In the genomic region with DNA sequence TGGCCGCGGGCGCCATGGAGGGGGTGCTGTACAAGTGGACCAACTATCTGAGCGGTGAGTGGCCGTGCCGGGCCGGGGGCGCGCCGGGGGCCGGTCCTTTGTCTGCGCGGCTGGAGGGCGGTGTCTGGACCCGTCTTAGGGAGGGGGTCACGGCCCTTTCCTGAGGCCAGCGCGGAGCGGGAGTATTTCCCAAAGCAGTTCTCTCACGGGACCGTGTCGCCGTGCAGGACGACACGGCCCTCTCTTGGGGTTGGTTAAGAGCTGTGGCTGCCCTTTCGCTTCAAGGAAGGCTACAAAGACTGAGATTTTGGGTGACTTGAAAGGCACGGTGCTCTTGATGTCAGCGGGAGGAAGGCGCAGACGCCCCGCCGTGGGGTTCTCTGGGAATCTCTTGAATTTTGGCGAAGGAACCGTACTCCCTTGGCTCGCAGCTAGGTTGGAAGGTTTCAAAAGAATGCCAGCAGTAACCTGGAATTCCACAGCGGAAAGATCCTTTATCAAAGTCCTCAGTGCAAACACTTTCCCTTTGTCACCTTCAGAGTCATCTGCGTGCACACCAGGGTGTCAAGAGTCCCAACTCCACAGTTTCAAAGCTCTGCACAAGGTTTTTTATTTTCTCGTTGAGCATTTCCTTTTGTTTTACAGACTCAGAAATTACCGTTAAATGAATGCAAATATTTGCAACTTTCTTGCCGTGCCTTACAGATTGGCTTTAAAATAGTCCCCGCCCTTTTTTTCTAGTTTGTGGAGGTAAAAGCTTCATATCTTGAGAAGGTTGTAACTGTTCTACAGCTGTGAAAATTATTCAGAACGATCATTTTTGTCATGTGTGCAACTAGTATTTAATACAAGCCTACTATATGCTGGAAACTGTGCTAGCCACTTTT, we compare ENCODE assay signal across 8 cellular contexts. TPM values are rescaled to one million over a fixed set of nuclear protein-coding genes. Genes with fewer than 3 reads are reported as not detected.
DNase-seq lines count a peak whose midpoint lies in the region; FAIRE-seq and TF ChIP-seq lines count a peak whose summit lies in the region.

No MANE protein-coding gene starts in this region.

- peaks cover 0 to 13% of the 10 kb centered on the region in 2 donors for H3K36me3 ChIP-seq in neuronal stem cell (replicated peaks in 1 of 2; ENCODE audit: control insufficient read depth in 2 of 2, insufficient read depth in 2 of 2, low read length in 2 of 2)

- H2BK15ac ChIP-seq in neuronal stem cell (ENCODE audit: low read length), result peak overlapping the region; percentile 72

- peak overlapping the region; percentile 92 for H2AFZ ChIP-seq in neuronal stem cell (ENCODE audit: low read length)

- H3K27me3 ChIP-seq in neuronal stem cell (ENCODE audit: control insufficient read depth in 3 of 3, insufficient read depth in 3 of 3, low read depth in 1 of 3, low read length in 3 of 3), result no peaks in the 10 kb centered on the region

- peak overlapping the region; percentile 86 for H3K27ac ChIP-seq in neuronal stem cell (replicated peaks; ENCODE audit: low read length)

- H3K18ac ChIP-seq in neuronal stem cell (ENCODE audit: low read length), result peak overlapping the region; percentile 95

- H2BK120ac ChIP-seq in neuronal stem cell (ENCODE audit: low read depth, low read length), result no peak overlapping the region

- H2BK12ac ChIP-seq in neuronal stem cell (ENCODE audit: low read length), result no peak overlapping the region

- H3K4me3 ChIP-seq in foreskin fibroblast (ENCODE audit: low read depth in 1 of 2, low read length in 2 of 2) (peak overlapping the region; percentile 90 to 91), neuronal stem cell (ENCODE audit: low read length in 2 of 2) (peak overlapping the region; percentile 71 to 86)

- no peaks in the 10 kb centered on the region for H3K9me3 ChIP-seq in neuronal stem cell (replicated peaks in 1 of 2; ENCODE audit: control insufficient read depth in 2 of 2, insufficient read depth in 1 of 2, low read depth in 1 of 2, low read length in 2 of 2)

- H3K14ac ChIP-seq in neuronal stem cell (ENCODE audit: low read length), result peak overlapping the region; percentile 65

- no peak overlapping the region for H4K8ac ChIP-seq in neuronal stem cell (ENCODE audit: low read depth, low read length)

- H3K79me1 ChIP-seq in neuronal stem cell (ENCODE audit: low read depth, low read length), result peaks cover 9% of the 10 kb centered on the region

- no CpG with 5 or more reads among the region's 42 CpGs for WGBS in neuronal stem cell (ENCODE audit: extremely low coverage in 2 of 2, insufficient read length in 2 of 2, insufficient replicate concordance in 1 of 2), 2 donors

- peak overlapping the region; percentile 65 for H3K4me2 ChIP-seq in neuronal stem cell (ENCODE audit: insufficient read depth, low read length, poor library complexity, severe bottlenecking)

- no peak for FAIRE-seq in H54 (lab: Jason Lieb, UNC)

- H3K4ac ChIP-seq in neuronal stem cell (ENCODE audit: low read length), result no peak overlapping the region

- H2AK5ac ChIP-seq in neuronal stem cell (ENCODE audit: low read depth, low read length), result no peak overlapping the region

- DNase-seq in activated effector memory CD4-positive, alpha-beta T cell treated with Interleukin-2 at 50 U/mL for 16 hours, result peak; percentile 19
- no peak for DNase-seq in activated effector memory CD4-positive, alpha-beta T cell treated with anti-CD3 and anti-CD28 coated beads, Interleukin-2, amount 50 U/mL, for 16 hours
- DNase-seq in H54 (ENCODE audit: insufficient read length, low spot score) (peak; percentile 54), KG1 (lab: John Stamatoyannopoulos, UW) (peak; percentile 50), foreskin fibroblast (peak; percentile 32 to 67), neuronal stem cell (ENCODE audit: low spot score) (no peak), NCI-H1048 (lab: John Stamatoyannopoulos, UW) (no peak)
- DNase-seq in activated CD4-positive, alpha-beta T cell treated with anti-CD3 and anti-CD28 coated beads, Interleukin-2, amount 50 U/mL, for 4 hours, result peak; percentile 2 to 6

- no peak; the same call in 1 of the 2 replicates for TF ChIP-seq POLR2A in H54 (IDR thresholded peaks at IDR 0.05; ENCODE audit: low read depth, low read length)

- H4K91ac ChIP-seq in neuronal stem cell (ENCODE audit: low read depth, low read length, poor library complexity), result no peak overlapping the region

- H3K23ac ChIP-seq in neuronal stem cell (ENCODE audit: low read depth, low read length, poor library complexity), result peak overlapping the region; percentile 22

- no peak for TF ChIP-seq CTCF in foreskin fibroblast (IDR thresholded peaks at IDR 0.05; ENCODE audit: low read depth, low read length)

- H3K9ac ChIP-seq in neuronal stem cell (ENCODE audit: low read depth, low read length, poor library complexity), result peak overlapping the region; percentile 94

- peaks cover 11 to 13% of the 10 kb centered on the region in 2 donors for H3K4me1 ChIP-seq in neuronal stem cell (ENCODE audit: control insufficient read depth in 2 of 2, insufficient read depth in 1 of 2, low read depth in 1 of 2, low read length in 2 of 2)

- H2BK5ac ChIP-seq in neuronal stem cell (ENCODE audit: low read length), result peak overlapping the region; percentile 78

RNA-seq across cellular contexts. Expression of gene PLEKHA8, which starts 0.8 kb away (rescaled TPM):
- polyA plus RNA-seq in neuronal stem cell (2013, experiment 1 of 2), result 31.2 TPM
- 31.6 TPM for polyA plus RNA-seq in neuronal stem cell (2013, experiment 2 of 2)

RNA-seq across cellular contexts. Expression of gene FKBP14, which starts 2.5 kb away (rescaled TPM):
- polyA plus RNA-seq in neuronal stem cell (2013, experiment 1 of 2), result 5.4 TPM
- 4.9 TPM for polyA plus RNA-seq in neuronal stem cell (2013, experiment 2 of 2)

RNA-seq across cellular contexts. Expression of gene SCRN1, which starts 39.4 kb away (rescaled TPM):
- polyA plus RNA-seq in neuronal stem cell (2013, experiment 1 of 2), result 55.6 TPM
- 56.6 TPM for polyA plus RNA-seq in neuronal stem cell (2013, experiment 2 of 2)

Comparison
In these comparisons a context has a peak if more than half of its experiments do, and no peak if none do; other contexts are left out.
1. DNase-seq: peak in activated effector memory CD4-positive, alpha-beta T cell treated with Interleukin-2 at 50 U/mL for 16 hours (single experiment), H54 (single experiment), KG1 (single experiment), activated CD4-positive, alpha-beta T cell treated with anti-CD3 and anti-CD28 coated beads, Interleukin-2, amount 50 U/mL, for 4 hours (2 of 2) and foreskin fibroblast (2 of 2); none in activated effector memory CD4-positive, alpha-beta T cell treated with anti-CD3 and anti-CD28 coated beads, Interleukin-2, amount 50 U/mL, for 16 hours (single experiment), neuronal stem cell (single experiment) and NCI-H1048 (single experiment).